Comparison of ENCODE assay signal across 22 cellular contexts in genomic region chr6:11279213-11279780, GRCh38. TPM values are rescaled to one million over a fixed set of nuclear protein-coding genes. Genes with fewer than 3 reads are reported as not detected.
DNase-seq lines count a peak whose midpoint lies in the region; ATAC-seq and TF ChIP-seq lines count a peak whose summit lies in the region.
"Had no signal": no experiment of that assay in that cellular context is flagged by ENCODE, and none has a peak within 500 bp of the region (broad histone marks: within the 10 kb centered on the region; RNA-seq: fewer than 3 reads in every experiment).

No MANE protein-coding gene starts in this region.

- in situ Hi-C loops in IMR-90 (cut with MboI; ENCODE audit: low sequenced_read_pairs) = no loop called here

- no peak for TF ChIP-seq RAD21 in IMR-90 (IDR thresholded peaks at IDR 0.05; ENCODE audit: low read length)

- DNase-seq in AG08395 (ENCODE audit: low spot score) (peak; percentile 17), IMR-90 (peak; percentile 14), fibroblast of mammary gland (ENCODE audit: low read depth) (peak; percentile 16), psoas muscle (peak; percentile 66 to 70), NCI-H2107 (lab: John Stamatoyannopoulos, UW) (no peak), omental fat pad (ENCODE audit: low spot score) (no peak), PC-3 (no peak), NCI-H345 (lab: John Stamatoyannopoulos, UW) (no peak)
- DNase-seq: activated CD4-positive, CD25-positive, alpha-beta regulatory T cell; CD4-positive, alpha-beta T cell; dermis blood vessel endothelial cell; H7; KG1; left ventricle myocardium superior; NCI-H1092; NCI-H526; OCI-M1; small intestine; stimulated activated CD4-positive, alpha-beta T cell treated with anti-CD3 and anti-CD28 coated beads, Interleukin-4, amount 100 ng/mL, for 24 hours had no signal

- H3K4me1 ChIP-seq in IMR-90 (ENCODE audit: control insufficient read depth, insufficient read depth, low read length) (peaks cover 21% of the 10 kb centered on the region), psoas muscle (no peaks in the 10 kb centered on the region), PC-3 (ENCODE audit: insufficient read depth, low read length) (peaks cover 22% of the 10 kb centered on the region)

- H3K4ac ChIP-seq in IMR-90 (ENCODE audit: low read depth, low read length) = peak overlapping the region; percentile 54

- peak overlapping the region; percentile 20 for H2AK9ac ChIP-seq in IMR-90 (replicated peaks; ENCODE audit: low read depth, low read length, poor library complexity)

- no peak overlapping the region for H2AK5ac ChIP-seq in IMR-90 (ENCODE audit: low read depth, low read length)

- H3K9me1 ChIP-seq in IMR-90 (ENCODE audit: insufficient read depth, low read length) = peaks cover 26% of the 10 kb centered on the region

- H3K79me1 ChIP-seq in IMR-90 (ENCODE audit: low read depth in 1 of 2, low read length in 2 of 2) = no peaks in the 10 kb centered on the region; a peak in 1 of 4 replicates

- H3K14ac ChIP-seq in IMR-90 (replicated peaks; ENCODE audit: low read depth, low read length) = peak overlapping the region; percentile 49

- H2AFZ ChIP-seq in IMR-90 (replicated peaks; ENCODE audit: low read length, poor library complexity) = peak overlapping the region; percentile 78
- H2AFZ ChIP-seq in PC-3 (ENCODE audit: low read length) = no peak overlapping the region

- H3K27me3 ChIP-seq in IMR-90 (ENCODE audit: control insufficient read depth, insufficient read depth, low read length) (no peaks in the 10 kb centered on the region), psoas muscle (ENCODE audit: insufficient read depth in 3 of 3, low read length in 2 of 3) (no peaks in the 10 kb centered on the region), PC-3 (ENCODE audit: low read length) (no peaks in the 10 kb centered on the region)
- H3K27me3 ChIP-seq: breast epithelium, SJSA1, suprapubic skin had no signal

- POLR2A ChIA-PET in IMR-90 (lab: Charles Lee; ENCODE audit: unreplicated experiment) = no interaction called here
- POLR2A ChIA-PET in PC-3 (lab: Charles Lee; ENCODE audit: unreplicated experiment) = no interaction called here

- ATAC-seq in IMR-90 (ENCODE audit: low read depth) (no peak), psoas muscle (no peak), omental fat pad (ENCODE audit: low FRiP score) (no peak), PC-3 (no peak)
- ATAC-seq: left ventricle myocardium superior had no signal

- H3K4me2 ChIP-seq in IMR-90 (ENCODE audit: low read depth, low read length) (no peak overlapping the region; the same call in 1 of the 2 replicates), PC-3 (ENCODE audit: low read length) (no peak overlapping the region)

- no CpG with 5 or more reads among the region's 18 CpGs for WGBS in IMR-90 (ENCODE audit: extremely low coverage in 2 of 2, insufficient read length in 1 of 2), 2 experiments
- 48 to 78% (median 57%) methylated on average over 18 of the region's 18 CpGs for WGBS in psoas muscle, 3 donors

- no peak overlapping the region for H3K9ac ChIP-seq in IMR-90 (ENCODE audit: low read depth, low read length)
- H3K9ac ChIP-seq in PC-3 (ENCODE audit: low read length) = no peak overlapping the region

- peak overlapping the region; percentile 12; the same call in 1 of the 3 replicates for H2BK15ac ChIP-seq in IMR-90 (ENCODE audit: low read depth, low read length)

- H4K91ac ChIP-seq in IMR-90 (ENCODE audit: insufficient read depth, low read depth, low read length) = peak overlapping the region; percentile 46; the same call in 1 of the 2 replicates

- peak overlapping the region; percentile 77 for H2BK120ac ChIP-seq in IMR-90 (ENCODE audit: low read depth, low read length)

- peak overlapping the region; percentile 78 for H2BK20ac ChIP-seq in IMR-90 (ENCODE audit: low read depth, low read length)

- TF ChIP-seq CTCF in IMR-90 (conservative IDR thresholded peaks at IDR 0.05; ENCODE audit: low read depth, low read length) = no peak
- no peak for TF ChIP-seq CTCF in fibroblast of mammary gland (conservative IDR thresholded peaks at IDR 0.05; ENCODE audit: control insufficient read depth, insufficient read depth, low read depth, low read length)
- no peak for TF ChIP-seq CTCF in psoas muscle (IDR thresholded peaks at IDR 0.05)
- TF ChIP-seq CTCF in omental fat pad (IDR thresholded peaks at IDR 0.05) = no peak
- no peak for TF ChIP-seq CTCF in PC-3 (conservative IDR thresholded peaks at IDR 0.05; ENCODE audit: low read depth, low read length)

- H3K4me3 ChIP-seq in IMR-90 (ENCODE audit: insufficient read depth, low read depth, low read length) (no peak overlapping the region), fibroblast of mammary gland (ENCODE audit: control insufficient read depth, low read depth, low read length) (no peak overlapping the region), psoas muscle (no peak overlapping the region), PC-3 (ENCODE audit: low read length) (no peak overlapping the region)
- H3K4me3 ChIP-seq: SJSA1, suprapubic skin had no signal

- no peak overlapping the region for H2BK5ac ChIP-seq in IMR-90 (ENCODE audit: low read depth, low read length, poor library complexity, severe bottlenecking)

- H3K36me3 ChIP-seq in IMR-90 (ENCODE audit: control insufficient read depth, insufficient read depth, low read length) (no peaks in the 10 kb centered on the region), psoas muscle (ENCODE audit: insufficient read depth in 1 of 2, low read depth in 1 of 2) (no peaks in the 10 kb centered on the region), PC-3 (ENCODE audit: low read depth, low read length) (no peaks in the 10 kb centered on the region)
- H3K36me3 ChIP-seq: breast epithelium, SJSA1, suprapubic skin had no signal

- intact Hi-C loops in IMR-90 (cut with micrococcal nuclease) = no loop called here
- intact Hi-C loops in psoas muscle (cut with DNase I) = no loop called here
- intact Hi-C loops in PC-3 (cut with micrococcal nuclease) = no loop called here

- BruUV-seq in IMR-90 (replicated peaks; lab: Mats Ljungman, UMichigan) (no TSS peak), PC-3 (replicated peaks; lab: Mats Ljungman, UMichigan) (no TSS peak)

- H3F3A ChIP-seq in PC-3 (ENCODE audit: low read length, unreplicated experiment) = no peaks in the 10 kb centered on the region

- no peaks in the 10 kb centered on the region for H3K9me2 ChIP-seq in PC-3 (replicated peaks; ENCODE audit: low read length)

- H3K79me2 ChIP-seq in PC-3 (ENCODE audit: low read length) = no peaks in the 10 kb centered on the region

- peak overlapping the region; percentile 62 for H3K23ac ChIP-seq in IMR-90 (ENCODE audit: low read depth, low read length)

- dilution Hi-C loops in IMR-90 (cut with HindIII; ENCODE audit: low sequenced_read_pairs, unreplicated experiment) = no loop called here

- H3K56ac ChIP-seq in IMR-90 (ENCODE audit: extremely low read depth, insufficient read depth, low read length) = no peak overlapping the region

- H3K27ac ChIP-seq in IMR-90 (ENCODE audit: insufficient read depth, low read length) (no peak overlapping the region), psoas muscle (no peak overlapping the region), PC-3 (ENCODE audit: low read length) (no peak overlapping the region)
- H3K27ac ChIP-seq: breast epithelium, suprapubic skin had no signal

- no peak overlapping the region for H4K5ac ChIP-seq in IMR-90 (ENCODE audit: low read depth, low read length)

- no peaks in the 10 kb centered on the region for H4K20me1 ChIP-seq in IMR-90 (ENCODE audit: insufficient read depth, low read length)
- H4K20me1 ChIP-seq in PC-3 (ENCODE audit: low read length) = no peaks in the 10 kb centered on the region

- peak overlapping the region in 1 of 2 experiments; percentile 63; a peak in 1 of 4 replicates for H4K8ac ChIP-seq in IMR-90 (ENCODE audit: low read depth in 2 of 2, low read length in 2 of 2)

- CTCF ChIA-PET in IMR-90 (lab: Yijun Ruan, JAX) (interaction anchor here (0.8 to 1.1 kb wide), 2 partner anchors 8 to 9 kb away, joined by 3 to 5 read pairs; no protein-coding TSS in a partner anchor), PC-3 (lab: Charles Lee) (no interaction called here)

- no peak overlapping the region for H3K18ac ChIP-seq in IMR-90 (ENCODE audit: low read depth, low read length)

- H3K9me3 ChIP-seq in IMR-90 (ENCODE audit: control insufficient read depth, insufficient read depth, low read length) (no peaks in the 10 kb centered on the region), psoas muscle (no peaks in the 10 kb centered on the region), PC-3 (ENCODE audit: low read length) (no peaks in the 10 kb centered on the region)
- H3K9me3 ChIP-seq: breast epithelium, SJSA1, suprapubic skin had no signal

- TF ChIP-seq POLR2A in IMR-90 (IDR thresholded peaks at IDR 0.05; ENCODE audit: low read depth, low read length) = no peak

TF ChIP-seq in IMR-90, 13 proteins besides CTCF, POLR2A, EP300 and RAD21 (continues in another document):
- no peak for TF ChIP-seq MXI1 (IDR thresholded peaks at IDR 0.05; ENCODE audit: borderline replicate concordance, low read depth, low read length)
- TF ChIP-seq NFE2L2 (IDR thresholded peaks at IDR 0.05; ENCODE audit: low read depth, low read length) = no peak
- TF ChIP-seq RCOR1 (IDR thresholded peaks at IDR 0.05; ENCODE audit: insufficient replicate concordance, low read length) = no peak
- TF ChIP-seq BHLHE40 (IDR thresholded peaks at IDR 0.05; ENCODE audit: low read depth, low read length) = no peak
- TF ChIP-seq CHD1 (IDR thresholded peaks at IDR 0.05; ENCODE audit: low read depth, low read length) = no peak
- no peak for TF ChIP-seq MAZ (IDR thresholded peaks at IDR 0.05; ENCODE audit: borderline replicate concordance, low read depth, low read length)
- no peak for TF ChIP-seq MAFK (IDR thresholded peaks at IDR 0.05; ENCODE audit: low read depth, low read length)
- TF ChIP-seq RFX5 (IDR thresholded peaks at IDR 0.05; ENCODE audit: low read depth, low read length) = no peak
- TF ChIP-seq SMC3 (IDR thresholded peaks at IDR 0.05; ENCODE audit: low read depth, low read length) = no peak
- TF ChIP-seq USF2 (IDR thresholded peaks at IDR 0.05; ENCODE audit: low read depth, low read length) = no peak

RNA-seq across cellular contexts. Expression of gene NEDD9, which starts 46.8 kb away (rescaled TPM):
- 16.5 and 16.7 TPM in 2 replicates for total RNA-seq in IMR-90 (2012; rRNA removed)
- 7.6 and 8.2 TPM in 2 replicates for polyA plus RNA-seq in IMR-90 (2012; rRNA removed)
- 5.4 and 7.2 TPM in 2 replicates for polyA plus RNA-seq in IMR-90 (2012; cell fraction: cytosol; rRNA removed)
- 9.9 and 17.1 TPM in 2 replicates for polyA plus RNA-seq in IMR-90 (2012; cell fraction: nucleus; rRNA removed; ENCODE audit: low replicate concordance)
- 10 to 100 TPM; 11.2 to 15.7 (median 12.8) TPM for total RNA-seq in psoas muscle
- 10 to 100 TPM in 1 of 3 donors, 1 to 10 TPM in 2; 9.0 to 11.0 (median 10.0) TPM for polyA plus RNA-seq in psoas muscle
- 100 to 1,000 TPM in 2 of 4 donors, 10 to 100 TPM in 2; 77.2 to 196 (median 106) TPM for total RNA-seq in omental fat pad
- 12.1 and 13.9 TPM in 2 replicates for total RNA-seq in PC-3 (2014; rRNA removed)

Comparison
In these comparisons a context has a peak if more than half of its experiments do, and no peak if none do; other contexts are left out.
1. DNase-seq: peak in AG08395 (single experiment), IMR-90 (single experiment), fibroblast of mammary gland (single experiment) and psoas muscle (2 of 2); none in NCI-H2107 (single experiment), omental fat pad (single experiment), PC-3 (single experiment) and NCI-H345 (single experiment).